Comparison of ENCODE assay signal across 1 cellular context in the genomic region with DNA sequence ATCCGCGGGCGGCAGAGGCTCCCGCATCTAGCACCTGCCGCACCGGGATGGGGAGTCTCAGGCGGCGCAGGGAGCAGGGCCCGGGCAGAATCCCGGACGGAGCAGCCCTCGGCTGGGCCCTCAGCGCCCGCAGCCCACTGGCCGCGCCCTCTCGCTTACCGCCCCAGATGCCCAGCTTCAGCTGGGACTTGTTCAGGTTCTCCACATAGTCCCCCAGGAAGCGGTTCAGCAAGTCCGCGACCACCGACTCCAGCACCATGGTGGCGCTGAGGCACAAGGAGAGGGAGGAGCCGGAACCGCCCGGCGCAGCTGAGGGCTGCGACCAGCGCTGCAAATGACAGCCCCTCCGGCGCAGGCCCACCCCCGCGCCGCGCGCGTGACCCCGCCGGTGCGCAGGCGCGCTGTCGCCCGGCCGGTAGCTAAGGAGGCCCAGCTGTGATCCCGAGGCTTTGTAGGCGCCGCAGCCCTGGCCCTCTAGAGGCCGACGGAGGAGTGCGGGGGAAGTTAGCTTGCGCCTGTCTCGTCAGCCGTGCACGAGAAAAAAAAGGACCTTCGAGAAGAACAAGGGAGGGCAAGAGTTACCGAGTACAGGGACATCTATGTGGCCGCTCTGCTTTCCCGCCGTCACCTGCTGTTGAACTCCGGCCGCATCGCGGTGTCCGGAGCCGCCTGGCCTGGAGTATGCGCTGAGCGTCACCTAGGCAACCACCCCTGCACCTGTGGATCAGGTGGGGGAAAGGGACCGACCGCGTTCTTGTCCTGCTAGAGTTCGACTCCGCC.
A peak's percentile ranks its signal among the peaks of the same experiment; 100 is the strongest.
TF ChIP-seq lines count a peak whose summit lies in the region.

VPS13C (minus strand) TSS at position 332 of the 780 bp plus-strand sequence; CDS start at position 259, 73 bp downstream.

TF ChIP-seq in HepG2, 621 proteins besides CTCF, POLR2A, EP300 and RAD21 (continued from another document and continues in another):
- TF ChIP-seq TOE1 (CRISPR knock-in tag; IDR thresholded peaks at IDR 0.05) = no peak
- TF ChIP-seq MAFF (IDR thresholded peaks at IDR 0.05; ENCODE audit: low read depth, low read length) = no peak
- TF ChIP-seq, protein P1, sequence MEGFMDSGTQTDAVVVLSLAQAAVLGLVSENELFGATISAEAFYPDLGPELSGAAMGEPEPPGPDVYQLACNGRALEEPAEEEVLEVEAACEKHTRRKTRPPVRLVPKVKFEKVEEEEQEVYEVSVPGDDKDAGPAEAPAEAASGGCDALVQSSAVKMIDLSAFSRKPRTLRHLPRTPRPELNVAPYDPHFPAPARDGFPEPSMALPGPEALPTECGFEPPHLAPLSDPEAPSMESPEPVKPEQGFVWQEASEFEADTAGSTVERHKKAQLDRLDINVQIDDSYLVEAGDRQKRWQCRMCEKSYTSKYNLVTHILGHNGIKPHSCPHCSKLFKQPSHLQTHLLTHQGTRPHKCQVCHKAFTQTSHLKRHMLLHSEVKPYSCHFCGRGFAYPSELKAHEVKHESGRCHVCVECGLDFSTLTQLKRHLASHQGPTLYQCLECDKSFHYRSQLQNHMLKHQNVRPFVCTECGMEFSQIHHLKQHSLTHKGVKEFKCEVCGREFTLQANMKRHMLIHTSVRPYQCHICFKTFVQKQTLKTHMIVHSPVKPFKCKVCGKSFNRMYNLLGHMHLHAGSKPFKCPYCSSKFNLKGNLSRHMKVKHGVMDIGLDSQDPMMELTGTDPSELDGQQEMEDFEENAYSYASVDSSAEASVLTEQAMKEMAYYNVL (CRISPR knock-in tag; IDR thresholded peaks at IDR 0.05; ENCODE audit: borderline replicate concordance) = peak; percentile 82; the same call in 1 of the 2 replicates
- TF ChIP-seq CC2D1A (CRISPR knock-in tag; IDR thresholded peaks at IDR 0.05) = no peak
- TF ChIP-seq ZBTB44 (CRISPR knock-in tag; IDR thresholded peaks at IDR 0.05) = no peak
- no peak for TF ChIP-seq TEAD2 (CRISPR knock-in tag; IDR thresholded peaks at IDR 0.05)
- TF ChIP-seq ELF3 (CRISPR knock-in tag; IDR thresholded peaks at IDR 0.05) = peak; percentile 80; the same call in 1 of the 2 replicates
- peak; percentile 91 for TF ChIP-seq ZNF331 (CRISPR knock-in tag; IDR thresholded peaks at IDR 0.05)
- no peak for TF ChIP-seq ZNF446 (CRISPR knock-in tag; IDR thresholded peaks at IDR 0.05)
- TF ChIP-seq GPN1 (CRISPR knock-in tag; IDR thresholded peaks at IDR 0.05; ENCODE audit: borderline replicate concordance) = peak; percentile 12; the same call in 1 of the 2 replicates
- TF ChIP-seq RCOR2 (CRISPR knock-in tag; IDR thresholded peaks at IDR 0.05) = no peak
- no peak for TF ChIP-seq PCBP2 (optimal IDR thresholded peaks at IDR 0.05; ENCODE audit: low read depth, low read length, poor library complexity, severe bottlenecking)
- TF ChIP-seq ZBTB42 (CRISPR knock-in tag; IDR thresholded peaks at IDR 0.05) = no peak
- peak; percentile 81; the same call in 1 of the 2 replicates for TF ChIP-seq KDM2A (CRISPR knock-in tag; IDR thresholded peaks at IDR 0.05; ENCODE audit: borderline replicate concordance, low read depth)
- no peak; the same call in 1 of the 2 replicates for TF ChIP-seq ZNF256 (CRISPR knock-in tag; conservative IDR thresholded peaks at IDR 0.05)
- 0 out of 2 replicates have a peak, but pooled peaks have one; percentile 52 for TF ChIP-seq MAF1 (CRISPR knock-in tag; IDR thresholded peaks at IDR 0.05; ENCODE audit: borderline replicate concordance)
- peak; percentile 69 for TF ChIP-seq MXD4 (CRISPR knock-in tag; IDR thresholded peaks at IDR 0.05)
- TF ChIP-seq, protein P2, sequence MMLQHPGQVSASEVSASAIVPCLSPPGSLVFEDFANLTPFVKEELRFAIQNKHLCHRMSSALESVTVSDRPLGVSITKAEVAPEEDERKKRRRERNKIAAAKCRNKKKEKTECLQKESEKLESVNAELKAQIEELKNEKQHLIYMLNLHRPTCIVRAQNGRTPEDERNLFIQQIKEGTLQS (CRISPR knock-in tag; IDR thresholded peaks at IDR 0.05) = peak; percentile 33; the same call in 1 of the 2 replicates
- TF ChIP-seq ZNF674 (CRISPR knock-in tag; IDR thresholded peaks at IDR 0.05; ENCODE audit: low read depth) = peak; percentile 57; the same call in 1 of the 2 replicates
- TF ChIP-seq NFE2 (CRISPR knock-in tag; IDR thresholded peaks at IDR 0.05) = no peak
- TF ChIP-seq SOX13 (IDR thresholded peaks at IDR 0.05) = no peak
- peak in 1 of 2 experiments; percentile 37; a peak in 1 of 4 replicates for TF ChIP-seq SOX13 (CRISPR knock-in tag; conservative IDR thresholded peaks at IDR 0.05 in 1 of 2, IDR thresholded peaks at IDR 0.05 in 1 of 2)
- peak; percentile 88 for TF ChIP-seq ZNF747 (CRISPR knock-in tag; IDR thresholded peaks at IDR 0.05; ENCODE audit: borderline replicate concordance)
- TF ChIP-seq ZNF670 (CRISPR knock-in tag; IDR thresholded peaks at IDR 0.05; ENCODE audit: borderline replicate concordance) = no peak
- TF ChIP-seq ZNF468 (CRISPR knock-in tag; IDR thresholded peaks at IDR 0.05) = peak; percentile 82; the same call in 1 of the 2 replicates
- TF ChIP-seq ZNF564 (CRISPR knock-in tag; IDR thresholded peaks at IDR 0.05) = 0 out of 2 replicates have a peak, but pooled peaks have one; percentile 61
- TF ChIP-seq CBX5 (CRISPR knock-in tag; IDR thresholded peaks at IDR 0.05; ENCODE audit: borderline replicate concordance) = no peak
- TF ChIP-seq RFXANK (CRISPR knock-in tag; IDR thresholded peaks at IDR 0.05) = peak; percentile 50; the same call in 1 of the 2 replicates
- TF ChIP-seq MAX (IDR thresholded peaks at IDR 0.05) = peak; percentile 86
- TF ChIP-seq GABPA (IDR thresholded peaks at IDR 0.05; ENCODE audit: low read depth, low read length) = no peak
- TF ChIP-seq GABPA (CRISPR knock-in tag; IDR thresholded peaks at IDR 0.05; ENCODE audit: low read depth) = no peak; the same call in 1 of the 2 replicates
- TF ChIP-seq REPIN1 (CRISPR knock-in tag; IDR thresholded peaks at IDR 0.05; ENCODE audit: borderline replicate concordance, low read depth) = peak; percentile 43; the same call in 1 of the 2 replicates
- no peak for TF ChIP-seq ZNF101 (CRISPR knock-in tag; IDR thresholded peaks at IDR 0.05; ENCODE audit: borderline replicate concordance, low read depth)
- peak; percentile 91 for TF ChIP-seq RFXAP (CRISPR knock-in tag; IDR thresholded peaks at IDR 0.05; ENCODE audit: borderline replicate concordance)
- TF ChIP-seq ZNF343 (CRISPR knock-in tag; IDR thresholded peaks at IDR 0.05) = peak; percentile 76; the same call in 1 of the 2 replicates
- peak; percentile 32; the same call in 1 of the 2 replicates for TF ChIP-seq STAT5B (CRISPR knock-in tag; IDR thresholded peaks at IDR 0.05)
- TF ChIP-seq GMEB2 (CRISPR knock-in tag; IDR thresholded peaks at IDR 0.05; ENCODE audit: low read depth) = peak; percentile 52; the same call in 1 of the 2 replicates
- 0 out of 2 replicates have a peak, but pooled peaks have one; percentile 34 for TF ChIP-seq ZNF274 (CRISPR knock-in tag; IDR thresholded peaks at IDR 0.05)
- TF ChIP-seq ZNF235 (CRISPR knock-in tag; IDR thresholded peaks at IDR 0.05; ENCODE audit: borderline replicate concordance) = no peak
- TF ChIP-seq BATF2 (CRISPR knock-in tag; IDR thresholded peaks at IDR 0.05) = no peak
- TF ChIP-seq, protein P3, sequence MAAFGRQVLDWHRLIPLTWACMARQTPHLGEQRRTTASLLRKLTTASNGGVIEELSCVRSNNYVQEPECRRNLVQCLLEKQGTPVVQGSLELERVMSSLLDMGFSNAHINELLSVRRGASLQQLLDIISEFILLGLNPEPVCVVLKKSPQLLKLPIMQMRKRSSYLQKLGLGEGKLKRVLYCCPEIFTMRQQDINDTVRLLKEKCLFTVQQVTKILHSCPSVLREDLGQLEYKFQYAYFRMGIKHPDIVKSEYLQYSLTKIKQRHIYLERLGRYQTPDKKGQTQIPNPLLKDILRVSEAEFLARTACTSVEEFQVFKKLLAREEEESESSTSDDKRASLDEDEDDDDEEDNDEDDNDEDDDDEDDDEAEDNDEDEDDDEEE (CRISPR knock-in tag; IDR thresholded peaks at IDR 0.05) = 0 out of 2 replicates have a peak, but pooled peaks have one; percentile 20
- no peak for TF ChIP-seq ZSCAN30 (CRISPR knock-in tag; IDR thresholded peaks at IDR 0.05)
- no peak for TF ChIP-seq U2AF1 (optimal IDR thresholded peaks at IDR 0.05; ENCODE audit: low read depth, low read length)
- TF ChIP-seq ZNF24 (IDR thresholded peaks at IDR 0.05) = no peak
- TF ChIP-seq SYNCRIP (IDR thresholded peaks at IDR 0.05; ENCODE audit: insufficient read depth, low read depth, low read length) = no peak
- TF ChIP-seq KAT7 (CRISPR knock-in tag; IDR thresholded peaks at IDR 0.05; ENCODE audit: borderline replicate concordance) = peak; percentile 65; the same call in 1 of the 2 replicates
- peak; percentile 54; the same call in 1 of the 2 replicates for TF ChIP-seq GFI1 (CRISPR knock-in tag; IDR thresholded peaks at IDR 0.05; ENCODE audit: borderline replicate concordance)
- TF ChIP-seq ARNTL (CRISPR knock-in tag; IDR thresholded peaks at IDR 0.05) = peak; percentile 83
- TF ChIP-seq FLYWCH1 (CRISPR knock-in tag; IDR thresholded peaks at IDR 0.05) = no peak
- TF ChIP-seq RBAK (CRISPR knock-in tag; IDR thresholded peaks at IDR 0.05) = no peak
- peak; percentile 47; the same call in 1 of the 2 replicates for TF ChIP-seq ELF1 (CRISPR knock-in tag; IDR thresholded peaks at IDR 0.05)
- TF ChIP-seq NCOR1 (IDR thresholded peaks at IDR 0.05; ENCODE audit: borderline replicate concordance, low read length) = no peak
- TF ChIP-seq THYN1 (CRISPR knock-in tag; IDR thresholded peaks at IDR 0.05; ENCODE audit: borderline replicate concordance, low read depth) = no peak
- TF ChIP-seq, protein P4, sequence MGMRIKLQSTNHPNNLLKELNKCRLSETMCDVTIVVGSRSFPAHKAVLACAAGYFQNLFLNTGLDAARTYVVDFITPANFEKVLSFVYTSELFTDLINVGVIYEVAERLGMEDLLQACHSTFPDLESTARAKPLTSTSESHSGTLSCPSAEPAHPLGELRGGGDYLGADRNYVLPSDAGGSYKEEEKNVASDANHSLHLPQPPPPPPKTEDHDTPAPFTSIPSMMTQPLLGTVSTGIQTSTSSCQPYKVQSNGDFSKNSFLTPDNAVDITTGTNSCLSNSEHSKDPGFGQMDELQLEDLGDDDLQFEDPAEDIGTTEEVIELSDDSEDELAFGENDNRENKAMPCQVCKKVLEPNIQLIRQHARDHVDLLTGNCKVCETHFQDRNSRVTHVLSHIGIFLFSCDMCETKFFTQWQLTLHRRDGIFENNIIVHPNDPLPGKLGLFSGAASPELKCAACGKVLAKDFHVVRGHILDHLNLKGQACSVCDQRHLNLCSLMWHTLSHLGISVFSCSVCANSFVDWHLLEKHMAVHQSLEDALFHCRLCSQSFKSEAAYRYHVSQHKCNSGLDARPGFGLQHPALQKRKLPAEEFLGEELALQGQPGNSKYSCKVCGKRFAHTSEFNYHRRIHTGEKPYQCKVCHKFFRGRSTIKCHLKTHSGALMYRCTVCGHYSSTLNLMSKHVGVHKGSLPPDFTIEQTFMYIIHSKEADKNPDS (CRISPR knock-in tag; IDR thresholded peaks at IDR 0.05) = peak; percentile 47; the same call in 1 of the 2 replicates
- TF ChIP-seq ADNP (CRISPR knock-in tag; IDR thresholded peaks at IDR 0.05) = no peak
- TF ChIP-seq GATAD2A (CRISPR knock-in tag; IDR thresholded peaks at IDR 0.05) = peak; percentile 61
- 0 out of 2 replicates have a peak, but pooled peaks have one; percentile 33 for TF ChIP-seq CAMTA2 (CRISPR knock-in tag; IDR thresholded peaks at IDR 0.05; ENCODE audit: borderline replicate concordance)
- peak; percentile 27; the same call in 1 of the 2 replicates for TF ChIP-seq AKAP8 (CRISPR knock-in tag; IDR thresholded peaks at IDR 0.05)
- peak; percentile 88 for TF ChIP-seq NKX3-1 (CRISPR knock-in tag; IDR thresholded peaks at IDR 0.05)
